In the genomic region with DNA sequence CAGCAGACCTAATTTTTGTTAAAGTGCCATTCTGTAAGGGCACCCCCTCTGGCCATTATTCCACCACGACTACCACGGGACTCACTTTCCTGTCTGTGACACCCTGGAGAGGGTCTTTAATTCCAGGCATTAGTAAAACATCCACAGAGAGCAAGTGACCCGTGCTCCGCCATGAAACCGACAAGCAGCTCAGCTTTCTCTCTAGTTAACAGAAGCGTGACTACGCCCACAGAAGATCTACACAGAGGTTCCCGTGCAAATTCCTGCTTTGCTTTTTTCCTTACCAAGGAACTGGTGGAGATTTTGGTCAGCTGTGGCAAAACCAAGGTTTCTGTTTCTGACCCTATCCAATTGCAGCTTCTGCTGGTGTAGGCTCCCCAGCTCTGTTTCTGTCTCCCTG, we compare ENCODE assay signal across 1 cellular context.
TF ChIP-seq lines count a peak whose summit lies in the region.

No MANE protein-coding gene starts in this region.

TF ChIP-seq in H1, 55 proteins besides CTCF, POLR2A, EP300 and RAD21:
- TF ChIP-seq POU5F1 (IDR thresholded peaks at IDR 0.05; ENCODE audit: low read depth, low read length) = no peak
